ENCODE assay signal across 9 cellular contexts in the genomic region with DNA sequence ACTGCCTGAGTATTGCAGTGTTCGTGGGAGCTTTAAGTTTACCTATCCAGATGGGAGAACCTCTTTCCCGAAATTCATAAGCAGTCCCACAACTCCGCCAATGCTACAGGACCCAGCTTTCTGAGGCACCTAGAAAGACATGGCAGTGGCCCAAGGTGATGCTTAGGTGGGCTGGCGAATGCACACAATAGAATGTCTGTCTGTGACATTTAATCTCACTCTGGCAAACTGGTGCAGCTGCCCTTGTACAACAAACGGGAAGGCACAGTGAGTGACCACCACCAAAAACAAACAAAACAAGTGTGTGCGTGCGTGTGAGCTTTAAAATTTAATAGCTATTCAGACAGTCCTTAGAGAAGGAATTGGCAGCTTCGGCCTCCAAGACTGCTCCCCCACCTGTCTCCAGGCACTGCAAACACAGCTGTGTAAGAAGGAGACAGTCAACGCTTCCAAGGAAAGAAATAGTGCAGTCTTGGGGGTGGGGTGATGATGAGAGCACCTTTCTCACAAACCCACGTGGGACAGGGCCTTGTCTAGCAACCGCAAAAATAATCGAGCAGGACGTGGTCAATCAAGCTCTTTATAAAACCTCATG.
DNase-seq lines count a peak whose midpoint lies in the region; ATAC-seq lines count a peak whose summit lies in the region.
"Had no signal": no experiment of that assay in that cellular context is flagged by ENCODE, and none has a peak within 500 bp of the region (broad histone marks: within the 10 kb centered on the region; RNA-seq: fewer than 3 reads in every experiment).

No MANE protein-coding gene starts in this region.

- H3K27ac Mint-ChIP-seq in stimulated activated naive CD8-positive, alpha-beta T cell treated with anti-CD3 and anti-CD28 coated beads, Interleukin-15, Interleukin-2, amounts not matched to agents 100 ng/mL and 50 ng/mL, for 24 hours = no peak overlapping the region
- H3K27ac Mint-ChIP-seq in activated naive CD8-positive, alpha-beta T cell treated with anti-CD3 and anti-CD28 coated beads for 36 hours = peak overlapping the region; percentile 87
- H3K27ac Mint-ChIP-seq in naive thymus-derived CD8-positive, alpha-beta T cell = peak overlapping the region in 3 of 10 donors; percentile 2 to 90 (median 79)

- ATAC-seq in stimulated activated naive CD8-positive, alpha-beta T cell treated with anti-CD3 and anti-CD28 coated beads, Interleukin-15, Interleukin-2, amounts not matched to agents 100 U/mL and 50 U/mL, for 24 hours = no peak
- ATAC-seq in naive thymus-derived CD8-positive, alpha-beta T cell = no peak
- ATAC-seq in HG02623 (IDR thresholded peaks at IDR 0.05; ENCODE audit: unreplicated experiment) = no peak

- peaks cover 11% of the 10 kb centered on the region for H3K4me1 Mint-ChIP-seq in stimulated activated naive CD8-positive, alpha-beta T cell treated with anti-CD3 and anti-CD28 coated beads, Interleukin-15, Interleukin-2, amounts not matched to agents 100 ng/mL and 50 ng/mL, for 24 hours (ENCODE audit: low read depth)
- H3K4me1 Mint-ChIP-seq in activated naive CD8-positive, alpha-beta T cell treated with anti-CD3 and anti-CD28 coated beads for 36 hours = peaks cover 14% of the 10 kb centered on the region
- H3K4me1 Mint-ChIP-seq in naive thymus-derived CD8-positive, alpha-beta T cell = peaks cover 10 to 14% (median 13%) of the 10 kb centered on the region in 4 donors

- H3K36me3 Mint-ChIP-seq in stimulated activated naive CD8-positive, alpha-beta T cell treated with anti-CD3 and anti-CD28 coated beads, Interleukin-15, Interleukin-2, amounts not matched to agents 100 ng/mL and 50 ng/mL, for 24 hours (ENCODE audit: low read depth) = no peaks in the 10 kb centered on the region
- no peaks in the 10 kb centered on the region for H3K36me3 Mint-ChIP-seq in activated naive CD8-positive, alpha-beta T cell treated with anti-CD3 and anti-CD28 coated beads for 36 hours
- no peaks in the 10 kb centered on the region for H3K36me3 Mint-ChIP-seq in naive thymus-derived CD8-positive, alpha-beta T cell

- no peaks in the 10 kb centered on the region for H3K27me3 Mint-ChIP-seq in stimulated activated naive CD8-positive, alpha-beta T cell treated with anti-CD3 and anti-CD28 coated beads, Interleukin-15, Interleukin-2, amounts not matched to agents 100 ng/mL and 50 ng/mL, for 24 hours
- H3K27me3 Mint-ChIP-seq in activated naive CD8-positive, alpha-beta T cell treated with anti-CD3 and anti-CD28 coated beads for 36 hours = no peaks in the 10 kb centered on the region
- peaks cover 0 to 7% (median 0%) of the 10 kb centered on the region in 5 donors for H3K27me3 Mint-ChIP-seq in naive thymus-derived CD8-positive, alpha-beta T cell

- no peak for DNase-seq in stimulated activated naive CD8-positive, alpha-beta T cell treated with anti-CD3 and anti-CD28 coated beads, Interleukin-15, Interleukin-2, amounts not matched to agents 100 U/mL and 50 U/mL, for 24 hours
- peak; percentile 5 for DNase-seq in activated naive CD8-positive, alpha-beta T cell treated with anti-CD3 and anti-CD28 coated beads for 36 hours
- no peak for DNase-seq in naive thymus-derived CD8-positive, alpha-beta T cell
- DNase-seq in DMS 273 treated with DMSO at 0.1 percent for 48 hours (lab: John Stamatoyannopoulos, UW) (no peak), UCSD-AML1 (lab: John Stamatoyannopoulos, UW; ENCODE audit: unreplicated experiment) (no peak)
- DNase-seq in stimulated activated CD4-positive, alpha-beta T cell treated with anti-CD3 and anti-CD28 coated beads, Interleukin-1b, Interleukin-23, amount 100 ng/mL, for 48 hours = no peak
- DNase-seq: activated gamma-delta T cell had no signal

- peak overlapping the region; percentile 60 for H3K4me3 Mint-ChIP-seq in stimulated activated naive CD8-positive, alpha-beta T cell treated with anti-CD3 and anti-CD28 coated beads, Interleukin-15, Interleukin-2, amounts not matched to agents 100 ng/mL and 50 ng/mL, for 24 hours
- H3K4me3 Mint-ChIP-seq in activated naive CD8-positive, alpha-beta T cell treated with anti-CD3 and anti-CD28 coated beads for 36 hours = peak overlapping the region; percentile 81
- H3K4me3 Mint-ChIP-seq in naive thymus-derived CD8-positive, alpha-beta T cell = peak overlapping the region in 8 of 10 donors; percentile 80 to 92 (median 88)

- POLR2A ChIA-PET in naive thymus-derived CD8-positive, alpha-beta T cell (lab: Charles Lee) = interaction anchor here (0.6 kb wide), 1 partner anchor 748 kb away, joined by 4 read pairs; no protein-coding TSS in a partner anchor

- H3K9me3 Mint-ChIP-seq in stimulated activated naive CD8-positive, alpha-beta T cell treated with anti-CD3 and anti-CD28 coated beads, Interleukin-15, Interleukin-2, amounts not matched to agents 100 ng/mL and 50 ng/mL, for 24 hours = no peaks in the 10 kb centered on the region
- no peaks in the 10 kb centered on the region for H3K9me3 Mint-ChIP-seq in activated naive CD8-positive, alpha-beta T cell treated with anti-CD3 and anti-CD28 coated beads for 36 hours
- no peaks in the 10 kb centered on the region for H3K9me3 Mint-ChIP-seq in naive thymus-derived CD8-positive, alpha-beta T cell
